ENCODE assay signal across 1 cellular context in the genomic region with DNA sequence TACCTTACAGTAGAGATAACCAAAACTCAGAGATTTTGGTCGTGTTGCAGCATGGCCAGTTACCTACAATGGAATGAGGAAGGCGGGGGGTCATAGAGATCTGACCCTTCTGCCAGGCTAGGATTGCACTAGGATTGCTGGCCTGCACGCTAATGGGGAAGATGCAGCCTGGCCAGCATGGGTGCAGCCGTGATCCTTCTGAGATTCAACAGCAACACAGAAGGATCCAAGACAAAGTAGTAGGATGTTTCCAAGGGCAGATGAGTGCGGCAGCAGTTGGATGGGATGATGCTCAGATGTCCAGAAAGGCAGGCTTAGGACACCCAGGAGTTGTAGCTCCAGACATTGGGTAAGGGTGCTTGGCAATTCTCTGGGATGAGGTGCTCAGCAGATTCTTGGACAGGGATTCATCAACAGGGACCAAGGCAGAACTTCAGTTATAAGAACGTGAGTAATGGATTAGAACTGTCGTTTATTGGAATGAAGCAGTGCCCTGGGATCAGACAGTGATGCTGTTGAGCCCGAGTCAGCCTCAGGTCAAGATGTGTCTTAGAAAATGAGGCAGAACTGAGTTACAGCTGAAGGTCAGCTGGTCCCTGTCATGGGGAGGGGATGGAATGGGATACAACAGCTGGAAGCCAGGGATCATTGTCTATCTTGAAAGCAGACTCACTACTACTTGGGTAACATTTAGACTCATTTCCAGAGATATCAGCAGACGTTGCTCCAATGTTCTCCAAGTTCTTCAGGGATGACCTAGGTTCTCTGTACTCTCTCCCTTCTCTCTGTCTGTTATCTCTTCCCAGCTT.
TF ChIP-seq lines count a peak whose summit lies in the region.

No MANE protein-coding gene starts in this region.

TF ChIP-seq in IMR-90, 13 proteins besides CTCF, POLR2A, EP300 and RAD21:
- TF ChIP-seq CHD1 (IDR thresholded peaks at IDR 0.05; ENCODE audit: low read depth, low read length), result no peak
- no peak for TF ChIP-seq RCOR1 (IDR thresholded peaks at IDR 0.05; ENCODE audit: insufficient replicate concordance, low read length)
- TF ChIP-seq MXI1 (IDR thresholded peaks at IDR 0.05; ENCODE audit: borderline replicate concordance, low read depth, low read length), result no peak
- no peak for TF ChIP-seq CEBPB (IDR thresholded peaks at IDR 0.05; ENCODE audit: low read depth, low read length)
- TF ChIP-seq FOS (IDR thresholded peaks at IDR 0.05; ENCODE audit: low read depth, low read length), result no peak
- TF ChIP-seq, protein P1, sequence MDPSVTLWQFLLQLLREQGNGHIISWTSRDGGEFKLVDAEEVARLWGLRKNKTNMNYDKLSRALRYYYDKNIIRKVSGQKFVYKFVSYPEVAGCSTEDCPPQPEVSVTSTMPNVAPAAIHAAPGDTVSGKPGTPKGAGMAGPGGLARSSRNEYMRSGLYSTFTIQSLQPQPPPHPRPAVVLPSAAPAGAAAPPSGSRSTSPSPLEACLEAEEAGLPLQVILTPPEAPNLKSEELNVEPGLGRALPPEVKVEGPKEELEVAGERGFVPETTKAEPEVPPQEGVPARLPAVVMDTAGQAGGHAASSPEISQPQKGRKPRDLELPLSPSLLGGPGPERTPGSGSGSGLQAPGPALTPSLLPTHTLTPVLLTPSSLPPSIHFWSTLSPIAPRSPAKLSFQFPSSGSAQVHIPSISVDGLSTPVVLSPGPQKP (IDR thresholded peaks at IDR 0.05; ENCODE audit: borderline replicate concordance, low read depth, low read length), result no peak
- TF ChIP-seq SMC3 (IDR thresholded peaks at IDR 0.05; ENCODE audit: low read depth, low read length), result no peak
- no peak for TF ChIP-seq USF2 (IDR thresholded peaks at IDR 0.05; ENCODE audit: low read depth, low read length)
- no peak for TF ChIP-seq MAFK (IDR thresholded peaks at IDR 0.05; ENCODE audit: low read depth, low read length)
- TF ChIP-seq MAZ (IDR thresholded peaks at IDR 0.05; ENCODE audit: borderline replicate concordance, low read depth, low read length), result no peak
- no peak for TF ChIP-seq NFE2L2 (IDR thresholded peaks at IDR 0.05; ENCODE audit: low read depth, low read length)
- no peak for TF ChIP-seq BHLHE40 (IDR thresholded peaks at IDR 0.05; ENCODE audit: low read depth, low read length)
- TF ChIP-seq RFX5 (IDR thresholded peaks at IDR 0.05; ENCODE audit: low read depth, low read length), result no peak
